ENCODE assay signal across 1 cellular context in the genomic region with DNA sequence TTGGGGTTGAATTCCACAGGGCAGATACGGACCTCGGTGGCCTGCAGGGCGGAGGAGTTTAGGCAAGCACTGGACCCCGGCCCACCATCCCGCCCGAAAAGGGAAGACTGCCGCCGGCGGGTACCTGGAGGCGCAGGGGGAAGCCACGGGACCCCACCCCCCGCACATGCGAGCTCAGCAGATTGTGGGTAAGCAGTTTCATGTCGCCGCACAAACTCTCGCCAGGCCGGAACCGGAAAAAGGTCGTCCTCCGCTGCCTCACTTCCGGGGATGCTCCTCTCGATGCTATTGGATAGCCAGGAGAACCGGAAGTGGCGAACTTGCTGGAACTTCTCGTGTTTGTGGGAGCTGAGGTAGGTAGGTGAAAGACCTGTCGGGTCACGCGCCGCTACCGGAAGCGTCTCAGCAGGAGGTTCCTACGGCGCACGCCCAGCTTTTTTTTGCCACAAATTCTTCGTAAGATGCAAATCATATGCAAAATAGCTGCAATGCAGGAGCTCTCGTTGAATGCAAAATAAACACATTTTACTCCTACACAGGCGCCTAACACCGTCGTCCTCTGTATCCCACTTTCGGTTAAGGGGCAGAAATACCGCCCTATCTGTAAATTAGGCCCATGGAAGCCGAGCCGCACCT.
TF ChIP-seq lines count a peak whose summit lies in the region.

Gene TRMT112, minus strand, starts transcription at position 235 of the 636 bp plus-strand sequence. Its CDS starts 33 bp downstream, at position 202.

TF ChIP-seq in HepG2, 621 proteins besides CTCF, POLR2A, EP300 and RAD21 (continued from another document and continues in another):
- TF ChIP-seq MIER2 (CRISPR knock-in tag; IDR thresholded peaks at IDR 0.05) (no peak), ZNF788 (CRISPR knock-in tag; IDR thresholded peaks at IDR 0.05; ENCODE audit: borderline replicate concordance) (0 out of 2 replicates have a peak, but pooled peaks have one; percentile 66), ZNF441 (CRISPR knock-in tag; IDR thresholded peaks at IDR 0.05; ENCODE audit: borderline replicate concordance) (0 out of 2 replicates have a peak, but pooled peaks have one; percentile 70), ZNF776 (CRISPR knock-in tag; IDR thresholded peaks at IDR 0.05) (peak; percentile 72; the same call in 1 of the 2 replicates), ETV5 (CRISPR knock-in tag; IDR thresholded peaks at IDR 0.05; ENCODE audit: borderline replicate concordance) (peak; percentile 91), RNF2 (conservative IDR thresholded peaks at IDR 0.05; ENCODE audit: low read depth) (no peak), RFXAP (CRISPR knock-in tag; IDR thresholded peaks at IDR 0.05; ENCODE audit: borderline replicate concordance) (peak; percentile 68; the same call in 1 of the 2 replicates), ZBTB14 (CRISPR knock-in tag; IDR thresholded peaks at IDR 0.05) (peak; percentile 46; the same call in 1 of the 2 replicates), ZBTB38 (CRISPR knock-in tag; IDR thresholded peaks at IDR 0.05) (peak; percentile 37; the same call in 1 of the 2 replicates), POGZ (CRISPR knock-in tag; IDR thresholded peaks at IDR 0.05) (peak; percentile 63), NFYB (CRISPR knock-in tag; IDR thresholded peaks at IDR 0.05) (peak; percentile 89), NR2F1 (CRISPR knock-in tag; IDR thresholded peaks at IDR 0.05) (0 out of 4 replicates have a peak, but pooled peaks of 1 of the 2 experiments have one; percentile 20), RXRB (CRISPR knock-in tag; IDR thresholded peaks at IDR 0.05; ENCODE audit: borderline replicate concordance) (peak; percentile 52), MYC (CRISPR knock-in tag; IDR thresholded peaks at IDR 0.05; ENCODE audit: borderline replicate concordance) (no peak; the same call in 1 of the 2 replicates), SAP130 (CRISPR knock-in tag; IDR thresholded peaks at IDR 0.05; ENCODE audit: low read depth) (peak; percentile 76), MED1 (CRISPR knock-in tag; IDR thresholded peaks at IDR 0.05) (peak; percentile 55), HOXA3 (CRISPR knock-in tag; IDR thresholded peaks at IDR 0.05) (peak; percentile 84), ZNF432 (CRISPR knock-in tag; IDR thresholded peaks at IDR 0.05; ENCODE audit: borderline replicate concordance) (no peak), HCFC1 (IDR thresholded peaks at IDR 0.05; ENCODE audit: low read depth, low read length) (peak; percentile 43; the same call in 1 of the 2 replicates), NR2C2 (CRISPR knock-in tag; IDR thresholded peaks at IDR 0.05; ENCODE audit: borderline replicate concordance) (peak; percentile 86), ZMAT3 (CRISPR knock-in tag; conservative IDR thresholded peaks at IDR 0.05) (0 out of 2 replicates have a peak, but pooled peaks have one; percentile 30), ZFX (CRISPR knock-in tag; IDR thresholded peaks at IDR 0.05; ENCODE audit: low read depth) (no peak; the same call in 1 of the 2 replicates), KLF13 (CRISPR knock-in tag; IDR thresholded peaks at IDR 0.05) (no peak), SOX6 (IDR thresholded peaks at IDR 0.05) (no peak), SOX6 (CRISPR knock-in tag; IDR thresholded peaks at IDR 0.05) (peak; percentile 28), ZFYVE20 (CRISPR knock-in tag; IDR thresholded peaks at IDR 0.05; ENCODE audit: borderline replicate concordance, low read depth) (no peak), E2F1 (CRISPR knock-in tag; IDR thresholded peaks at IDR 0.05) (no peak), KAT7 (CRISPR knock-in tag; IDR thresholded peaks at IDR 0.05; ENCODE audit: borderline replicate concordance) (no peak), U2AF2 (IDR thresholded peaks at IDR 0.05; ENCODE audit: low read depth, low read length) (0 out of 2 replicates have a peak, but pooled peaks have one; percentile 2)
- TF ChIP-seq, protein P1, sequence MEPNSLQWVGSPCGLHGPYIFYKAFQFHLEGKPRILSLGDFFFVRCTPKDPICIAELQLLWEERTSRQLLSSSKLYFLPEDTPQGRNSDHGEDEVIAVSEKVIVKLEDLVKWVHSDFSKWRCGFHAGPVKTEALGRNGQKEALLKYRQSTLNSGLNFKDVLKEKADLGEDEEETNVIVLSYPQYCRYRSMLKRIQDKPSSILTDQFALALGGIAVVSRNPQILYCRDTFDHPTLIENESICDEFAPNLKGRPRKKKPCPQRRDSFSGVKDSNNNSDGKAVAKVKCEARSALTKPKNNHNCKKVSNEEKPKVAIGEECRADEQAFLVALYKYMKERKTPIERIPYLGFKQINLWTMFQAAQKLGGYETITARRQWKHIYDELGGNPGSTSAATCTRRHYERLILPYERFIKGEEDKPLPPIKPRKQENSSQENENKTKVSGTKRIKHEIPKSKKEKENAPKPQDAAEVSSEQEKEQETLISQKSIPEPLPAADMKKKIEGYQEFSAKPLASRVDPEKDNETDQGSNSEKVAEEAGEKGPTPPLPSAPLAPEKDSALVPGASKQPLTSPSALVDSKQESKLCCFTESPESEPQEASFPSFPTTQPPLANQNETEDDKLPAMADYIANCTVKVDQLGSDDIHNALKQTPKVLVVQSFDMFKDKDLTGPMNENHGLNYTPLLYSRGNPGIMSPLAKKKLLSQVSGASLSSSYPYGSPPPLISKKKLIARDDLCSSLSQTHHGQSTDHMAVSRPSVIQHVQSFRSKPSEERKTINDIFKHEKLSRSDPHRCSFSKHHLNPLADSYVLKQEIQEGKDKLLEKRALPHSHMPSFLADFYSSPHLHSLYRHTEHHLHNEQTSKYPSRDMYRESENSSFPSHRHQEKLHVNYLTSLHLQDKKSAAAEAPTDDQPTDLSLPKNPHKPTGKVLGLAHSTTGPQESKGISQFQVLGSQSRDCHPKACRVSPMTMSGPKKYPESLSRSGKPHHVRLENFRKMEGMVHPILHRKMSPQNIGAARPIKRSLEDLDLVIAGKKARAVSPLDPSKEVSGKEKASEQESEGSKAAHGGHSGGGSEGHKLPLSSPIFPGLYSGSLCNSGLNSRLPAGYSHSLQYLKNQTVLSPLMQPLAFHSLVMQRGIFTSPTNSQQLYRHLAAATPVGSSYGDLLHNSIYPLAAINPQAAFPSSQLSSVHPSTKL (CRISPR knock-in tag; IDR thresholded peaks at IDR 0.05), result peak; percentile 41
- TF ChIP-seq, protein P2, sequence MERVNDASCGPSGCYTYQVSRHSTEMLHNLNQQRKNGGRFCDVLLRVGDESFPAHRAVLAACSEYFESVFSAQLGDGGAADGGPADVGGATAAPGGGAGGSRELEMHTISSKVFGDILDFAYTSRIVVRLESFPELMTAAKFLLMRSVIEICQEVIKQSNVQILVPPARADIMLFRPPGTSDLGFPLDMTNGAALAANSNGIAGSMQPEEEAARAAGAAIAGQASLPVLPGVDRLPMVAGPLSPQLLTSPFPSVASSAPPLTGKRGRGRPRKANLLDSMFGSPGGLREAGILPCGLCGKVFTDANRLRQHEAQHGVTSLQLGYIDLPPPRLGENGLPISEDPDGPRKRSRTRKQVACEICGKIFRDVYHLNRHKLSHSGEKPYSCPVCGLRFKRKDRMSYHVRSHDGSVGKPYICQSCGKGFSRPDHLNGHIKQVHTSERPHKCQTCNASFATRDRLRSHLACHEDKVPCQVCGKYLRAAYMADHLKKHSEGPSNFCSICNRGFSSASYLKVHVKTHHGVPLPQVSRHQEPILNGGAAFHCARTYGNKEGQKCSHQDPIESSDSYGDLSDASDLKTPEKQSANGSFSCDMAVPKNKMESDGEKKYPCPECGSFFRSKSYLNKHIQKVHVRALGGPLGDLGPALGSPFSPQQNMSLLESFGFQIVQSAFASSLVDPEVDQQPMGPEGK (CRISPR knock-in tag; IDR thresholded peaks at IDR 0.05), result peak; percentile 51
- TF ChIP-seq, protein P3, sequence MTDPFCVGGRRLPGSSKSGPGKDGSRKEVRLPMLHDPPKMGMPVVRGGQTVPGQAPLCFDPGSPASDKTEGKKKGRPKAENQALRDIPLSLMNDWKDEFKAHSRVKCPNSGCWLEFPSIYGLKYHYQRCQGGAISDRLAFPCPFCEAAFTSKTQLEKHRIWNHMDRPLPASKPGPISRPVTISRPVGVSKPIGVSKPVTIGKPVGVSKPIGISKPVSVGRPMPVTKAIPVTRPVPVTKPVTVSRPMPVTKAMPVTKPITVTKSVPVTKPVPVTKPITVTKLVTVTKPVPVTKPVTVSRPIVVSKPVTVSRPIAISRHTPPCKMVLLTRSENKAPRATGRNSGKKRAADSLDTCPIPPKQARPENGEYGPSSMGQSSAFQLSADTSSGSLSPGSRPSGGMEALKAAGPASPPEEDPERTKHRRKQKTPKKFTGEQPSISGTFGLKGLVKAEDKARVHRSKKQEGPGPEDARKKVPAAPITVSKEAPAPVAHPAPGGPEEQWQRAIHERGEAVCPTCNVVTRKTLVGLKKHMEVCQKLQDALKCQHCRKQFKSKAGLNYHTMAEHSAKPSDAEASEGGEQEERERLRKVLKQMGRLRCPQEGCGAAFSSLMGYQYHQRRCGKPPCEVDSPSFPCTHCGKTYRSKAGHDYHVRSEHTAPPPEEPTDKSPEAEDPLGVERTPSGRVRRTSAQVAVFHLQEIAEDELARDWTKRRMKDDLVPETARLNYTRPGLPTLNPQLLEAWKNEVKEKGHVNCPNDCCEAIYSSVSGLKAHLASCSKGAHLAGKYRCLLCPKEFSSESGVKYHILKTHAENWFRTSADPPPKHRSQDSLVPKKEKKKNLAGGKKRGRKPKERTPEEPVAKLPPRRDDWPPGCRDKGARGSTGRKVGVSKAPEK (CRISPR knock-in tag; IDR thresholded peaks at IDR 0.05; ENCODE audit: borderline replicate concordance), result no peak
- TF ChIP-seq, protein P4, sequence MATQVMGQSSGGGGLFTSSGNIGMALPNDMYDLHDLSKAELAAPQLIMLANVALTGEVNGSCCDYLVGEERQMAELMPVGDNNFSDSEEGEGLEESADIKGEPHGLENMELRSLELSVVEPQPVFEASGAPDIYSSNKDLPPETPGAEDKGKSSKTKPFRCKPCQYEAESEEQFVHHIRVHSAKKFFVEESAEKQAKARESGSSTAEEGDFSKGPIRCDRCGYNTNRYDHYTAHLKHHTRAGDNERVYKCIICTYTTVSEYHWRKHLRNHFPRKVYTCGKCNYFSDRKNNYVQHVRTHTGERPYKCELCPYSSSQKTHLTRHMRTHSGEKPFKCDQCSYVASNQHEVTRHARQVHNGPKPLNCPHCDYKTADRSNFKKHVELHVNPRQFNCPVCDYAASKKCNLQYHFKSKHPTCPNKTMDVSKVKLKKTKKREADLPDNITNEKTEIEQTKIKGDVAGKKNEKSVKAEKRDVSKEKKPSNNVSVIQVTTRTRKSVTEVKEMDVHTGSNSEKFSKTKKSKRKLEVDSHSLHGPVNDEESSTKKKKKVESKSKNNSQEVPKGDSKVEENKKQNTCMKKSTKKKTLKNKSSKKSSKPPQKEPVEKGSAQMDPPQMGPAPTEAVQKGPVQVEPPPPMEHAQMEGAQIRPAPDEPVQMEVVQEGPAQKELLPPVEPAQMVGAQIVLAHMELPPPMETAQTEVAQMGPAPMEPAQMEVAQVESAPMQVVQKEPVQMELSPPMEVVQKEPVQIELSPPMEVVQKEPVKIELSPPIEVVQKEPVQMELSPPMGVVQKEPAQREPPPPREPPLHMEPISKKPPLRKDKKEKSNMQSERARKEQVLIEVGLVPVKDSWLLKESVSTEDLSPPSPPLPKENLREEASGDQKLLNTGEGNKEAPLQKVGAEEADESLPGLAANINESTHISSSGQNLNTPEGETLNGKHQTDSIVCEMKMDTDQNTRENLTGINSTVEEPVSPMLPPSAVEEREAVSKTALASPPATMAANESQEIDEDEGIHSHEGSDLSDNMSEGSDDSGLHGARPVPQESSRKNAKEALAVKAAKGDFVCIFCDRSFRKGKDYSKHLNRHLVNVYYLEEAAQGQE (IDR thresholded peaks at IDR 0.05; ENCODE audit: borderline replicate concordance in 1 of 2, low read depth in 1 of 2, low read length in 2 of 2), result peak in 1 of 2 experiments; percentile 32; a peak in 1 of 4 replicates
- TF ChIP-seq, protein P5, sequence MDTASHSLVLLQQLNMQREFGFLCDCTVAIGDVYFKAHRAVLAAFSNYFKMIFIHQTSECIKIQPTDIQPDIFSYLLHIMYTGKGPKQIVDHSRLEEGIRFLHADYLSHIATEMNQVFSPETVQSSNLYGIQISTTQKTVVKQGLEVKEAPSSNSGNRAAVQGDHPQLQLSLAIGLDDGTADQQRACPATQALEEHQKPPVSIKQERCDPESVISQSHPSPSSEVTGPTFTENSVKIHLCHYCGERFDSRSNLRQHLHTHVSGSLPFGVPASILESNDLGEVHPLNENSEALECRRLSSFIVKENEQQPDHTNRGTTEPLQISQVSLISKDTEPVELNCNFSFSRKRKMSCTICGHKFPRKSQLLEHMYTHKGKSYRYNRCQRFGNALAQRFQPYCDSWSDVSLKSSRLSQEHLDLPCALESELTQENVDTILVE (CRISPR knock-in tag; IDR thresholded peaks at IDR 0.05), result peak; percentile 76; the same call in 1 of the 2 replicates
- TF ChIP-seq, protein P6, sequence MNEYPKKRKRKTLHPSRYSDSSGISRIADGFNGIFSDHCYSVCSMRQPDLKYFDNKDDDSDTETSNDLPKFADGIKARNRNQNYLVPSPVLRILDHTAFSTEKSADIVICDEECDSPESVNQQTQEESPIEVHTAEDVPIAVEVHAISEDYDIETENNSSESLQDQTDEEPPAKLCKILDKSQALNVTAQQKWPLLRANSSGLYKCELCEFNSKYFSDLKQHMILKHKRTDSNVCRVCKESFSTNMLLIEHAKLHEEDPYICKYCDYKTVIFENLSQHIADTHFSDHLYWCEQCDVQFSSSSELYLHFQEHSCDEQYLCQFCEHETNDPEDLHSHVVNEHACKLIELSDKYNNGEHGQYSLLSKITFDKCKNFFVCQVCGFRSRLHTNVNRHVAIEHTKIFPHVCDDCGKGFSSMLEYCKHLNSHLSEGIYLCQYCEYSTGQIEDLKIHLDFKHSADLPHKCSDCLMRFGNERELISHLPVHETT (CRISPR knock-in tag; conservative IDR thresholded peaks at IDR 0.05), result peak; percentile 84
- TF ChIP-seq, protein P7, sequence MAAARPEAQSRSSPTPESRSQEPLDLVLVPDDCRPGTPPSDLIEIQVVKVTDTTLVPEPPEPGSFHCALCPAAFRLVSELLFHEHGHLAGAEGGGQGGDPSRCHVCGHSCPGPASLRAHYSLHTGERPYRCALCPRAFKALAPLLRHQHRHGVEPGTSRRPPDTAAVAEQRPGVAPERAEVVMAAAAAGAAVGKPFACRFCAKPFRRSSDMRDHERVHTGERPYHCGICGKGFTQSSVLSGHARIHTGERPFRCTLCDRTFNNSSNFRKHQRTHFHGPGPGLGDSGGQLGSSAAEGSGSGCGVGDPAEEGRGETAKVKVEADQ (CRISPR knock-in tag; IDR thresholded peaks at IDR 0.05; ENCODE audit: borderline replicate concordance), result peak; percentile 100
